ENCODE assay signal across 14 cellular contexts in genomic region chr18:78073275-78073674, GRCh38.
DNase-seq lines count a peak whose midpoint lies in the region; ATAC-seq and TF ChIP-seq lines count a peak whose summit lies in the region.
"Had no signal": no experiment of that assay in that cellular context is flagged by ENCODE, and none has a peak within 500 bp of the region (broad histone marks: within the 10 kb centered on the region; RNA-seq: fewer than 3 reads in every experiment).

No MANE protein-coding gene starts in this region.

- H3K27ac ChIP-seq in WERI-Rb-1, result no peak overlapping the region

- CTCF ChIA-PET in WTC11 (lab: Charles Lee), result no interaction called here

- H3K4me1 Mint-ChIP-seq in WTC11, result peaks cover 18% of the 10 kb centered on the region
- H3K4me1 Mint-ChIP-seq: activated naive CD4-positive, alpha-beta T cell treated with anti-CD3 and anti-CD28 coated beads, Interleukin-2, amount 10 ng/mL, durations not matched to agents 7 days and 5 days had no signal

- POLR2A ChIA-PET in WTC11 (lab: Charles Lee), result no interaction called here

- peak; percentile 39 for TF ChIP-seq CTCF in WERI-Rb-1 (IDR thresholded peaks at IDR 0.05; ENCODE audit: low read depth, low read length)
- TF ChIP-seq CTCF in WTC11 (IDR thresholded peaks at IDR 0.05), result no peak

- peaks cover 26% of the 10 kb centered on the region; the same call in 1 of the 2 replicates for H3K36me3 Mint-ChIP-seq in WTC11
- H3K36me3 Mint-ChIP-seq: activated naive CD4-positive, alpha-beta T cell treated with anti-CD3 and anti-CD28 coated beads, Interleukin-2, amount 10 ng/mL, durations not matched to agents 7 days and 5 days had no signal

- ATAC-seq in HG03460 (IDR thresholded peaks at IDR 0.05; ENCODE audit: unreplicated experiment), result no peak
- ATAC-seq in WTC11, result no peak
- ATAC-seq: activated CD8-positive, alpha-beta T cell treated with anti-CD3 and anti-CD28 coated beads, Interleukin-2, amount 10 ng/mL, durations not matched to agents 7 days and 5 days had no signal

- H3K4me3 Mint-ChIP-seq in WTC11, result no peak overlapping the region
- H3K4me3 Mint-ChIP-seq: activated CD8-positive, alpha-beta T cell treated with anti-CD3 and anti-CD28 coated beads, Interleukin-2, amount 10 ng/mL, durations not matched to agents 7 days and 5 days; activated naive CD4-positive, alpha-beta T cell treated with anti-CD3 and anti-CD28 coated beads, Interleukin-2, amount 10 ng/mL, durations not matched to agents 7 days and 5 days; IgD-negative memory B cell; stimulated activated naive CD8-positive, alpha-beta T cell treated with anti-CD3 and anti-CD28 coated beads, Interleukin-15, Interleukin-2, amounts not matched to agents 100 ng/mL and 50 ng/mL, for 24 hours; T-helper 1 cell treated with Interleukin-12 subunit alpha and Interleukin-12 subunit beta and Interleukin-4 antibody, amounts not matched to agents 30 μg/mL and 1 μg/mL, for 36 hours had no signal

- no peaks in the 10 kb centered on the region for H3K36me3 ChIP-seq in WERI-Rb-1

- peaks cover 4% of the 10 kb centered on the region; the same call in 1 of the 2 replicates for H3K27me3 Mint-ChIP-seq in WTC11 (ENCODE audit: low read depth)
- H3K27me3 Mint-ChIP-seq: activated naive CD4-positive, alpha-beta T cell treated with anti-CD3 and anti-CD28 coated beads, Interleukin-2, amount 10 ng/mL, durations not matched to agents 7 days and 5 days; IgD-negative memory B cell had no signal

- H3K4me3 ChIP-seq in WERI-Rb-1 (ENCODE audit: low read depth, low read length), result no peak overlapping the region

- no peaks in the 10 kb centered on the region for H3K27me3 ChIP-seq in WERI-Rb-1 (ENCODE audit: insufficient read depth, low read depth, severe bottlenecking)

- in situ Hi-C loops in G401 (cut with HindIII; ENCODE audit: low sequenced_read_pairs), result no loop called here

- H3K9me3 ChIP-seq in WERI-Rb-1 (ENCODE audit: severe bottlenecking), result no peaks in the 10 kb centered on the region

- H3K9me3 Mint-ChIP-seq in WTC11, result peaks cover 54% of the 10 kb centered on the region
- H3K9me3 Mint-ChIP-seq: activated naive CD4-positive, alpha-beta T cell treated with anti-CD3 and anti-CD28 coated beads, Interleukin-2, amount 10 ng/mL, durations not matched to agents 7 days and 5 days; stimulated activated naive CD8-positive, alpha-beta T cell treated with anti-CD3 and anti-CD28 coated beads, Interleukin-15, Interleukin-2, amounts not matched to agents 100 ng/mL and 50 ng/mL, for 24 hours; T-helper 1 cell treated with Interleukin-12 subunit alpha and Interleukin-12 subunit beta and Interleukin-4 antibody, amounts not matched to agents 30 μg/mL and 1 μg/mL, for 36 hours had no signal

- DNase-seq in G401 (ENCODE audit: low spot score) (peak; percentile 1), NCI-H1105 (lab: John Stamatoyannopoulos, UW) (peak; percentile 8), WERI-Rb-1 (no peak), midbrain (lab: John Stamatoyannopoulos, UW) (peak; percentile 36), WTC11 (ENCODE audit: low spot score) (no peak), T-helper 9 cell (no peak)
- DNase-seq: activated CD8-positive, alpha-beta T cell treated with anti-CD3 and anti-CD28 coated beads, Interleukin-2, amount 10 ng/mL, durations not matched to agents 7 days and 5 days; activated naive CD4-positive, alpha-beta T cell treated with anti-CD3 and anti-CD28 coated beads, Interleukin-2, amount 10 ng/mL, durations not matched to agents 7 days and 5 days; occipital lobe; stimulated activated CD4-positive, alpha-beta T cell treated with anti-CD3 and anti-CD28 coated beads, Interleukin-2, amount 100 ng/mL, for 24 hours had no signal

- H3K27ac Mint-ChIP-seq in WTC11, result no peak overlapping the region
- H3K27ac Mint-ChIP-seq: activated CD8-positive, alpha-beta T cell treated with anti-CD3 and anti-CD28 coated beads, Interleukin-2, amount 10 ng/mL, durations not matched to agents 7 days and 5 days; activated naive CD4-positive, alpha-beta T cell treated with anti-CD3 and anti-CD28 coated beads, Interleukin-2, amount 10 ng/mL, durations not matched to agents 7 days and 5 days; IgD-negative memory B cell; stimulated activated naive CD8-positive, alpha-beta T cell treated with anti-CD3 and anti-CD28 coated beads, Interleukin-15, Interleukin-2, amounts not matched to agents 100 ng/mL and 50 ng/mL, for 24 hours; T-helper 1 cell treated with Interleukin-12 subunit alpha and Interleukin-12 subunit beta and Interleukin-4 antibody, amounts not matched to agents 30 μg/mL and 1 μg/mL, for 36 hours had no signal

TF ChIP-seq in WTC11, 78 proteins besides CTCF, POLR2A, EP300 and RAD21 (continues in another document):
- TF ChIP-seq, protein P1, sequence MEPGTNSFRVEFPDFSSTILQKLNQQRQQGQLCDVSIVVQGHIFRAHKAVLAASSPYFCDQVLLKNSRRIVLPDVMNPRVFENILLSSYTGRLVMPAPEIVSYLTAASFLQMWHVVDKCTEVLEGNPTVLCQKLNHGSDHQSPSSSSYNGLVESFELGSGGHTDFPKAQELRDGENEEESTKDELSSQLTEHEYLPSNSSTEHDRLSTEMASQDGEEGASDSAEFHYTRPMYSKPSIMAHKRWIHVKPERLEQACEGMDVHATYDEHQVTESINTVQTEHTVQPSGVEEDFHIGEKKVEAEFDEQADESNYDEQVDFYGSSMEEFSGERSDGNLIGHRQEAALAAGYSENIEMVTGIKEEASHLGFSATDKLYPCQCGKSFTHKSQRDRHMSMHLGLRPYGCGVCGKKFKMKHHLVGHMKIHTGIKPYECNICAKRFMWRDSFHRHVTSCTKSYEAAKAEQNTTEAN (CRISPR knock-in tag; IDR thresholded peaks at IDR 0.05), result no peak
- TF ChIP-seq, protein P2, sequence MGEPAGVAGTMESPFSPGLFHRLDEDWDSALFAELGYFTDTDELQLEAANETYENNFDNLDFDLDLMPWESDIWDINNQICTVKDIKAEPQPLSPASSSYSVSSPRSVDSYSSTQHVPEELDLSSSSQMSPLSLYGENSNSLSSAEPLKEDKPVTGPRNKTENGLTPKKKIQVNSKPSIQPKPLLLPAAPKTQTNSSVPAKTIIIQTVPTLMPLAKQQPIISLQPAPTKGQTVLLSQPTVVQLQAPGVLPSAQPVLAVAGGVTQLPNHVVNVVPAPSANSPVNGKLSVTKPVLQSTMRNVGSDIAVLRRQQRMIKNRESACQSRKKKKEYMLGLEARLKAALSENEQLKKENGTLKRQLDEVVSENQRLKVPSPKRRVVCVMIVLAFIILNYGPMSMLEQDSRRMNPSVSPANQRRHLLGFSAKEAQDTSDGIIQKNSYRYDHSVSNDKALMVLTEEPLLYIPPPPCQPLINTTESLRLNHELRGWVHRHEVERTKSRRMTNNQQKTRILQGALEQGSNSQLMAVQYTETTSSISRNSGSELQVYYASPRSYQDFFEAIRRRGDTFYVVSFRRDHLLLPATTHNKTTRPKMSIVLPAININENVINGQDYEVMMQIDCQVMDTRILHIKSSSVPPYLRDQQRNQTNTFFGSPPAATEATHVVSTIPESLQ (CRISPR knock-in tag; IDR thresholded peaks at IDR 0.05), result no peak
- TF ChIP-seq PREB (CRISPR knock-in tag; IDR thresholded peaks at IDR 0.05; ENCODE audit: borderline replicate concordance) (no peak), GRHL2 (CRISPR knock-in tag; IDR thresholded peaks at IDR 0.05; ENCODE audit: insufficient replicate concordance, severe bottlenecking) (no peak), TEAD1 (CRISPR knock-in tag; IDR thresholded peaks at IDR 0.05) (no peak), ESRRA (CRISPR knock-in tag; IDR thresholded peaks at IDR 0.05; ENCODE audit: borderline replicate concordance) (no peak), ZNF121 (CRISPR knock-in tag; IDR thresholded peaks at IDR 0.05) (no peak), NFYB (CRISPR knock-in tag; conservative IDR thresholded peaks at IDR 0.05; ENCODE audit: low read depth) (no peak), TP53 (CRISPR knock-in tag; IDR thresholded peaks at IDR 0.05) (no peak), MYBL2 (CRISPR knock-in tag; IDR thresholded peaks at IDR 0.05) (no peak), HMGXB4 (CRISPR knock-in tag; IDR thresholded peaks at IDR 0.05) (no peak)
- TF ChIP-seq, protein P3, sequence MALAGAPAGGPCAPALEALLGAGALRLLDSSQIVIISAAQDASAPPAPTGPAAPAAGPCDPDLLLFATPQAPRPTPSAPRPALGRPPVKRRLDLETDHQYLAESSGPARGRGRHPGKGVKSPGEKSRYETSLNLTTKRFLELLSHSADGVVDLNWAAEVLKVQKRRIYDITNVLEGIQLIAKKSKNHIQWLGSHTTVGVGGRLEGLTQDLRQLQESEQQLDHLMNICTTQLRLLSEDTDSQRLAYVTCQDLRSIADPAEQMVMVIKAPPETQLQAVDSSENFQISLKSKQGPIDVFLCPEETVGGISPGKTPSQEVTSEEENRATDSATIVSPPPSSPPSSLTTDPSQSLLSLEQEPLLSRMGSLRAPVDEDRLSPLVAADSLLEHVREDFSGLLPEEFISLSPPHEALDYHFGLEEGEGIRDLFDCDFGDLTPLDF (CRISPR knock-in tag; IDR thresholded peaks at IDR 0.05), result no peak

Comparison
In these comparisons a context has a peak if more than half of its experiments do, and no peak if none do; other contexts are left out.
1. DNase-seq: peak in G401 (single experiment), NCI-H1105 (single experiment) and midbrain (single experiment); none in WERI-Rb-1 (single experiment), WTC11 (single experiment) and T-helper 9 cell (single experiment).